ENCODE assay signal across 2 cellular contexts in the genomic region with DNA sequence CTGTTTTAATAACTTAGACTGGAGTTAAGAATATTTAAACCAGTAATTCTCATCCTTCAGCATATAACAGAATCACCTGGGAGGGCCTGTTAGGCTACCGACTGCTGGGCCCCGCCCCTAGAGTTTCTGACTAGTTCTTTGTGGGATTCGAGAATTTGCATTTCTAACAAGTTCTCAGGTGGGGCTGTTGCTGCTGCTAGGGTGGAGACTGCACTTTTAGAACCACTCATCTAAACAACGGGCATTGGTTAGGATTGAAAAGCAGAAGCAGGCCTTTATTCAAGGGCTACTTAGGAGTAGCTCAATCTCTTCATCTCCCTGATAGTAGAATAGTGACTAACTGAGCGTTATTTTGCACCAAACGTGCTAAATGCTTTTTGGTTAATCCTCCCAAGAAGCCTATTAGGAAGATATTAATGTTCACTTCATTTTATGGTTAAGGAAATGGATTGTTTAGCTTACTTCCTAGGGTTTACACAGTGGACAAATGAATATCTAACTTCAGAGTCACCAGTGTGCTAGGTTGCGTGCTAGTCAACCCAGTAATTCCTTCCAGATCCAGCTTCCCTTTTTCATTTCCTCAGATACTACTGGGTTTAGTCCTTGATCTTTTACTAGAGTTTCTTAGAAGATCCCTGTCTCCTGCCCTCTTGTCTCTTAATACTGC.
TF ChIP-seq lines count a peak whose summit lies in the region.

No MANE protein-coding gene starts in this region.

TF ChIP-seq in GM23338, 12 proteins besides CTCF, POLR2A, EP300 and RAD21 (continues in another document):
- TF ChIP-seq ETS1 (IDR thresholded peaks at IDR 0.05) = no peak
- TF ChIP-seq POLR2AphosphoS5 (IDR thresholded peaks at IDR 0.05; ENCODE audit: low read depth) = no peak
- no peak for TF ChIP-seq ZNF331 (CRISPR knock-in tag; IDR thresholded peaks at IDR 0.05; ENCODE audit: low read depth)
- no peak for TF ChIP-seq ZNF462 (CRISPR knock-in tag; IDR thresholded peaks at IDR 0.05)
- TF ChIP-seq REST (IDR thresholded peaks at IDR 0.05; ENCODE audit: unreplicated experiment) = no peak
- TF ChIP-seq JUNB (IDR thresholded peaks at IDR 0.05; ENCODE audit: unreplicated experiment) = no peak
- TF ChIP-seq EZH2 (IDR thresholded peaks at IDR 0.05; ENCODE audit: low read depth, unreplicated experiment) = no peak
- TF ChIP-seq ZNF114 (CRISPR knock-in tag; IDR thresholded peaks at IDR 0.05) = no peak

TF ChIP-seq in HepG2, 621 proteins besides CTCF, POLR2A, EP300 and RAD21:
- TF ChIP-seq, protein P1, sequence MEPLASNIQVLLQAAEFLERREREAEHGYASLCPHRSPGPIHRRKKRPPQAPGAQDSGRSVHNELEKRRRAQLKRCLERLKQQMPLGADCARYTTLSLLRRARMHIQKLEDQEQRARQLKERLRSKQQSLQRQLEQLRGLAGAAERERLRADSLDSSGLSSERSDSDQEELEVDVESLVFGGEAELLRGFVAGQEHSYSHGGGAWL (CRISPR knock-in tag; IDR thresholded peaks at IDR 0.05) = no peak
- no peak for TF ChIP-seq DNMT1 (CRISPR knock-in tag; IDR thresholded peaks at IDR 0.05)
- TF ChIP-seq SOX6 (IDR thresholded peaks at IDR 0.05) = no peak
- no peak for TF ChIP-seq SOX6 (CRISPR knock-in tag; IDR thresholded peaks at IDR 0.05)
- TF ChIP-seq ZNF792 (CRISPR knock-in tag; IDR thresholded peaks at IDR 0.05) = no peak
- TF ChIP-seq ZNF326 (CRISPR knock-in tag; IDR thresholded peaks at IDR 0.05; ENCODE audit: borderline replicate concordance) = no peak
- TF ChIP-seq CENPT (CRISPR knock-in tag; IDR thresholded peaks at IDR 0.05; ENCODE audit: low read depth) = no peak
- no peak for TF ChIP-seq ZNF331 (CRISPR knock-in tag; IDR thresholded peaks at IDR 0.05)
- TF ChIP-seq SNRNP70 (IDR thresholded peaks at IDR 0.05; ENCODE audit: low read depth, low read length) = no peak
- no peak for TF ChIP-seq EED (CRISPR knock-in tag; IDR thresholded peaks at IDR 0.05)
- TF ChIP-seq, protein P2, sequence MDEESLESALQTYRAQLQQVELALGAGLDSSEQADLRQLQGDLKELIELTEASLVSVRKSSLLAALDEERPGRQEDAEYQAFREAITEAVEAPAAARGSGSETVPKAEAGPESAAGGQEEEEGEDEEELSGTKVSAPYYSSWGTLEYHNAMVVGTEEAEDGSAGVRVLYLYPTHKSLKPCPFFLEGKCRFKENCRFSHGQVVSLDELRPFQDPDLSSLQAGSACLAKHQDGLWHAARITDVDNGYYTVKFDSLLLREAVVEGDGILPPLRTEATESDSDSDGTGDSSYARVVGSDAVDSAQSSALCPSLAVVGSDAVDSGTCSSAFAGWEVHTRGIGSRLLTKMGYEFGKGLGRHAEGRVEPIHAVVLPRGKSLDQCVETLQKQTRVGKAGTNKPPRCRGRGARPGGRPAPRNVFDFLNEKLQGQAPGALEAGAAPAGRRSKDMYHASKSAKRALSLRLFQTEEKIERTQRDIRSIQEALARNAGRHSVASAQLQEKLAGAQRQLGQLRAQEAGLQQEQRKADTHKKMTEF (CRISPR knock-in tag; IDR thresholded peaks at IDR 0.05) = no peak
- no peak for TF ChIP-seq CHD4 (IDR thresholded peaks at IDR 0.05; ENCODE audit: borderline replicate concordance, low read length)
- no peak for TF ChIP-seq YY1 (IDR thresholded peaks at IDR 0.05; ENCODE audit: insufficient read depth, insufficient replicate concordance, low read depth, low read length)
